ENCODE assay signal across 1 cellular context in the genomic region with DNA sequence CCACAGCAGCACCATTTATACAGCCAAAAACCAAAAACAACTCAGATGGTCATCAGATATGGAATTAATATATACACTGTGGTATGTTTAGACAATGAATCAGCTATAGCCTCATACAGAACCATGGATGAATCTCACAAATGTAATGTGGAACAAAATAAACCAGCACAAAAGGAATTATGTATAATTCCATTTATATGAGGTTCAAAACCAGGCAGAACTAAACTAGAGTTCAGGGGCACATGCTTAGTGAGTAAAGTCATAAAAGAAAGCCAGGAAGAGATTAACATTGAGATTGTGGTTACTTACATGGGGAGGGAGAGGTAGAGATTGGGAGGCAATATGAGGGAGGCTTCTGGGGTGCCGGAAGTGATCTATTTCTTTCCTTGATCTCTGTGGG.
TF ChIP-seq lines count a peak whose summit lies in the region.

No MANE protein-coding gene starts in this region.

TF ChIP-seq in IMR-90, 13 proteins besides CTCF, POLR2A, EP300 and RAD21 (continued from another document):
- TF ChIP-seq, protein P1, sequence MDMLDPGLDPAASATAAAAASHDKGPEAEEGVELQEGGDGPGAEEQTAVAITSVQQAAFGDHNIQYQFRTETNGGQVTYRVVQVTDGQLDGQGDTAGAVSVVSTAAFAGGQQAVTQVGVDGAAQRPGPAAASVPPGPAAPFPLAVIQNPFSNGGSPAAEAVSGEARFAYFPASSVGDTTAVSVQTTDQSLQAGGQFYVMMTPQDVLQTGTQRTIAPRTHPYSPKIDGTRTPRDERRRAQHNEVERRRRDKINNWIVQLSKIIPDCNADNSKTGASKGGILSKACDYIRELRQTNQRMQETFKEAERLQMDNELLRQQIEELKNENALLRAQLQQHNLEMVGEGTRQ (IDR thresholded peaks at IDR 0.05; ENCODE audit: low read depth, low read length): no peak
- no peak for TF ChIP-seq CHD1 (IDR thresholded peaks at IDR 0.05; ENCODE audit: low read depth, low read length)
- TF ChIP-seq RCOR1 (IDR thresholded peaks at IDR 0.05; ENCODE audit: insufficient replicate concordance, low read length): peak; percentile 46
- TF ChIP-seq, protein P2, sequence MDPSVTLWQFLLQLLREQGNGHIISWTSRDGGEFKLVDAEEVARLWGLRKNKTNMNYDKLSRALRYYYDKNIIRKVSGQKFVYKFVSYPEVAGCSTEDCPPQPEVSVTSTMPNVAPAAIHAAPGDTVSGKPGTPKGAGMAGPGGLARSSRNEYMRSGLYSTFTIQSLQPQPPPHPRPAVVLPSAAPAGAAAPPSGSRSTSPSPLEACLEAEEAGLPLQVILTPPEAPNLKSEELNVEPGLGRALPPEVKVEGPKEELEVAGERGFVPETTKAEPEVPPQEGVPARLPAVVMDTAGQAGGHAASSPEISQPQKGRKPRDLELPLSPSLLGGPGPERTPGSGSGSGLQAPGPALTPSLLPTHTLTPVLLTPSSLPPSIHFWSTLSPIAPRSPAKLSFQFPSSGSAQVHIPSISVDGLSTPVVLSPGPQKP (IDR thresholded peaks at IDR 0.05; ENCODE audit: borderline replicate concordance, low read depth, low read length): no peak
- no peak for TF ChIP-seq MAZ (IDR thresholded peaks at IDR 0.05; ENCODE audit: borderline replicate concordance, low read depth, low read length)
- TF ChIP-seq NFE2L2 (IDR thresholded peaks at IDR 0.05; ENCODE audit: low read depth, low read length): no peak
- TF ChIP-seq BHLHE40 (IDR thresholded peaks at IDR 0.05; ENCODE audit: low read depth, low read length): no peak; the same call in 1 of the 2 replicates
- TF ChIP-seq MXI1 (IDR thresholded peaks at IDR 0.05; ENCODE audit: borderline replicate concordance, low read depth, low read length): no peak
